In the genomic region with DNA sequence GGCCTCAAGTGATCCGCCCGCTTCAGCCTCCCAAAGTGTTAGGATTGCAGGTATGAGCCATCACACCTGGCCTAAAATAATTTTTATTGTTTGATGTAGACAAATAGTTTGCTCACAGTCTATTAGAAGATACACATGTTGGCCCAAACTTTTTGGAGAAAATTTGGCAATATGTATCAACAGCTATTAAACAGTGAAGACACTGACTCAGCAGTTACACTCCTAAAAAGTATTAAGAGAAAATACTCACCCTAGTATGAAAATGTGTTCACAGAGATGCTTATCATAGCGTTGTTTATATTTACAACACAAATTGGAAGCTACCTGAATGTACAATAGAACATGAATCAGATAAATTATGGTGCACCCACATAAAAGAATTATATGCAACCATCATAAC, we compare ENCODE assay signal across 24 cellular contexts.
DNase-seq lines count a peak whose midpoint lies in the region; ATAC-seq and TF ChIP-seq lines count a peak whose summit lies in the region.
"Had no signal": no experiment of that assay in that cellular context is flagged by ENCODE, and none has a peak within 500 bp of the region (broad histone marks: within the 10 kb centered on the region; RNA-seq: fewer than 3 reads in every experiment).

No MANE protein-coding gene starts in this region.

- H3K4me1 ChIP-seq in suprapubic skin (peaks cover 11% of the 10 kb centered on the region), hepatocyte (ENCODE audit: insufficient read depth) (no peaks in the 10 kb centered on the region)
- H3K4me1 ChIP-seq: Peyer's patch had no signal

- ATAC-seq in GM21619 (IDR thresholded peaks at IDR 0.05; ENCODE audit: unreplicated experiment): no peak
- ATAC-seq: SK-N-SH treated with all-trans-retinoic acid at 6 μM for 48 hours had no signal

- H3K27me3 Mint-ChIP-seq in HFFc6 (ENCODE audit: insufficient read depth): peaks cover 3% of the 10 kb centered on the region; the same call in 1 of the 2 replicates
- H3K27me3 Mint-ChIP-seq: CD8-positive, alpha-beta memory T cell had no signal

- H3K27ac Mint-ChIP-seq in HFFc6: peak overlapping the region; percentile 63
- H3K27ac Mint-ChIP-seq: CD8-positive, alpha-beta memory T cell had no signal

- H3K36me3 Mint-ChIP-seq in HFFc6 (ENCODE audit: low read depth): peaks cover 11% of the 10 kb centered on the region

- H3K27ac ChIP-seq in VCaP: peak overlapping the region; percentile 90
- H3K27ac ChIP-seq in suprapubic skin: peak overlapping the region; percentile 65
- H3K27ac ChIP-seq in hepatocyte: no peak overlapping the region

- no peak for TF ChIP-seq POLR2A in suprapubic skin (IDR thresholded peaks at IDR 0.05)

- no peak for TF ChIP-seq CTCF in HFFc6 (IDR thresholded peaks at IDR 0.05)
- no peak for TF ChIP-seq CTCF in VCaP (conservative IDR thresholded peaks at IDR 0.05)
- no peak for TF ChIP-seq CTCF in fibroblast of mammary gland (conservative IDR thresholded peaks at IDR 0.05; ENCODE audit: control insufficient read depth, insufficient read depth, low read depth, low read length)
- TF ChIP-seq CTCF in suprapubic skin (IDR thresholded peaks at IDR 0.05): no peak
- no peak for TF ChIP-seq CTCF in hepatocyte (IDR thresholded peaks at IDR 0.05; ENCODE audit: poor library complexity)

- H3K9me3 ChIP-seq in suprapubic skin (peaks cover under 1% of the 10 kb centered on the region), hepatocyte (ENCODE audit: low read depth) (no peaks in the 10 kb centered on the region)
- H3K9me3 ChIP-seq: Peyer's patch had no signal

- no peak overlapping the region for H2AFZ ChIP-seq in hepatocyte

- no peak overlapping the region for H3K4me3 Mint-ChIP-seq in HFFc6
- H3K4me3 Mint-ChIP-seq: CD8-positive, alpha-beta memory T cell had no signal

- TF ChIP-seq EP300 in suprapubic skin (IDR thresholded peaks at IDR 0.05): no peak

- H3K4me3 ChIP-seq in fibroblast of mammary gland (ENCODE audit: control insufficient read depth, low read depth, low read length) (no peak overlapping the region), suprapubic skin (no peak overlapping the region), hepatocyte (no peak overlapping the region)
- H3K4me3 ChIP-seq: Peyer's patch had no signal

- peaks cover 51% of the 10 kb centered on the region for H3K4me1 Mint-ChIP-seq in HFFc6 (ENCODE audit: low read depth)

- no peaks in the 10 kb centered on the region for H3K36me3 ChIP-seq in suprapubic skin
- no peaks in the 10 kb centered on the region for H3K36me3 ChIP-seq in hepatocyte (replicated peaks; ENCODE audit: insufficient read depth, low read depth)
- H3K36me3 ChIP-seq: Peyer's patch had no signal

- no peak overlapping the region for H3K4me2 ChIP-seq in hepatocyte

- no peaks in the 10 kb centered on the region for H4K20me1 ChIP-seq in hepatocyte (ENCODE audit: insufficient read depth, poor library complexity, severe bottlenecking)

- DNase-seq in HFFc6 (no peak), fibroblast of mammary gland (ENCODE audit: low read depth) (peak; percentile 33), suprapubic skin (ENCODE audit: low spot score in 2 of 2) (no peak), SW480 (ENCODE audit: low spot score) (no peak), hepatocyte (ENCODE audit: low spot score) (no peak)
- DNase-seq in activated T-cell treated with anti-CD3 and anti-CD28 coated beads, Interleukin-2, amount 50 U/mL, for 48 hours: no peak
- DNase-seq: AML-193; C1 segment of cervical spinal cord; Calu3; CD8-positive, alpha-beta memory T cell; EL; GF-D8; KBM-7; NCI-H1092 treated with DMSO at 0.1 percent for 48 hours; NCI-H146; NCI-H2029; NCI-H226; NCI-H524; NCI-H774; NK-92 treated with Interleukin-12 subunit alpha and Interleukin-12 subunit beta, amount 100 ng/mL, for 24 hours; Peyer's patch had no signal

- H3K9me2 ChIP-seq in hepatocyte (replicated peaks; ENCODE audit: insufficient read depth): no peaks in the 10 kb centered on the region

- H3K9me3 Mint-ChIP-seq in HFFc6: peaks cover 10% of the 10 kb centered on the region

- H3K79me2 ChIP-seq in hepatocyte: no peaks in the 10 kb centered on the region

- 92% methylated on average over 3 of the region's 3 CpGs for WGBS in suprapubic skin
- WGBS in hepatocyte (ENCODE audit: low lambda C conversion rate, missing lambda C conversion rate): 98% methylated on average over 3 of the region's 3 CpGs

- no peaks in the 10 kb centered on the region for H3K27me3 ChIP-seq in suprapubic skin
- H3K27me3 ChIP-seq in hepatocyte: no peaks in the 10 kb centered on the region
- H3K27me3 ChIP-seq: Peyer's patch had no signal
